In the genomic region with DNA sequence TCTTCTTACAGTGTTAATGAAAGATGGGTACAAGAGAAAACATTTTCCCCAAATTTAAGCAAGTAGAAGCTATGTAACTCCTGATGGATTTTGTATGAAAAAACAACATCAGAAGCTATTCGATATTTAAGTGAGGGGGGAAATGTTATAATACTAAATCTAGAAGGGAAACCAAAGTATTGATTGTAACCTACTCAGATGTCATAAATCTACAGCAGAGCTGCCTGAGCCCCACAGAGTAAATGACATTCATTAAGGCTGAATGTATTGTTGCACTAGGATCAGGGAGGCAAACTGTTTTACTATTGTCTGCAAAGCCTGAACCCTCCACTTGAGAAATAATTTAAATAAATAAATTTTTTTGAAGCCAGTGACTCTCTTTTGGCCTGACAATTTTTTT, we compare ENCODE assay signal across 34 cellular contexts.
"Had no signal": no experiment of that assay in that cellular context is flagged by ENCODE, and none has a peak within 500 bp of the region (broad histone marks: within the 10 kb centered on the region; RNA-seq: fewer than 3 reads in every experiment).

No MANE protein-coding gene starts in this region.

- H3K4me1 Mint-ChIP-seq: activated CD4-positive, alpha-beta T cell treated with anti-CD3 and anti-CD28 coated beads for 36 hours; activated CD4-positive, alpha-beta T cell treated with anti-CD3 and anti-CD28 coated beads, Interleukin-2, amount 10 ng/mL, durations not matched to agents 7 days and 5 days had no signal

- H3K9me3 ChIP-seq: MG63, SJCRH30 had no signal

- FAIRE-seq: bronchial epithelial cell, TTC549 had no signal

- H3K4me3 ChIP-seq: MG63, SJCRH30, SK-N-MC had no signal

- H3K27me3 Mint-ChIP-seq: activated CD4-positive, alpha-beta T cell treated with anti-CD3 and anti-CD28 coated beads, Interleukin-2, amount 10 ng/mL, durations not matched to agents 7 days and 5 days; brain had no signal

- H3K4me1 ChIP-seq: SJCRH30 had no signal

- DNase-seq: activated CD4-positive, alpha-beta T cell treated with anti-CD3 and anti-CD28 coated beads for 36 hours; activated CD4-positive, alpha-beta T cell treated with anti-CD3 and anti-CD28 coated beads, Interleukin-2, amount 10 ng/mL, durations not matched to agents 7 days and 5 days; activated CD4-positive, alpha-beta T cell treated with anti-CD3 and anti-CD28 coated beads, Interleukin-2, amount 50 U/mL, for 48 hours; activated CD8-positive, alpha-beta memory T cell treated with anti-CD3 and anti-CD28 coated beads, Interleukin-2, amount 50 U/mL, for 4 hours; activated gamma-delta T cell treated with Interleukin-2 at 50 U/mL for 16 hours; activated naive CD4-positive, alpha-beta T cell treated with anti-CD3 and anti-CD28 coated beads for 36 hours; activated T-cell treated with anti-CD3 and anti-CD28 coated beads for 4 hours; activated T-cell treated with anti-CD3 and anti-CD28 coated beads, Interleukin-2, amount 50 U/mL, for 4 hours; anterior cingulate cortex; caudate nucleus; cerebellar nuclear complex; cortex of kidney; Kasumi-1; KG1; MG63; NCI-H1048; NCI-H1105 treated with DMSO at 0.1 percent for 48 hours; NCI-H1694; NCI-H1930; NCI-H2081 treated with DMSO at 0.1 percent for 48 hours; NCI-H510A; NCI-H526; NCI-H774; SHP77; SJCRH30 had no signal

- H3K36me3 ChIP-seq: MG63, SJCRH30 had no signal

- H3K9me3 Mint-ChIP-seq: activated naive CD4-positive, alpha-beta T cell treated with anti-CD3 and anti-CD28 coated beads, Interleukin-2, amount 50 U/mL, for 72 hours; activated T-cell treated with anti-CD3 and anti-CD28 coated beads, Interleukin-2, amount 50 U/mL, for 4 hours; activated T-helper 1 cell treated with anti-CD3 and anti-CD28 coated beads, Interleukin-12 subunit alpha, Interleukin-12 subunit beta, Interleukin-2, Interleukin-4 antibody, amounts not matched to agents 30 ng/mL and 10 ng/mL and 1 ng/mL, durations not matched to agents 14 hours and 24 hours and 36 hours; T-helper 1 cell treated with Interleukin-12 subunit alpha and Interleukin-12 subunit beta and Interleukin-4 antibody, amounts not matched to agents 30 μg/mL and 1 μg/mL, for 36 hours; T-helper 2 cell treated with Interferon-gamma antibody and Interleukin-4, amounts not matched to agents 5 μg/mL and 100 μg/mL, for 36 hours had no signal

- H3K27ac Mint-ChIP-seq: activated CD4-positive, alpha-beta T cell treated with anti-CD3 and anti-CD28 coated beads for 36 hours; activated CD4-positive, alpha-beta T cell treated with anti-CD3 and anti-CD28 coated beads, Interleukin-2, amount 10 ng/mL, durations not matched to agents 7 days and 5 days; activated naive CD4-positive, alpha-beta T cell treated with anti-CD3 and anti-CD28 coated beads for 36 hours; activated naive CD4-positive, alpha-beta T cell treated with anti-CD3 and anti-CD28 coated beads, Interleukin-2, amount 50 U/mL, for 72 hours; activated T-helper 1 cell treated with anti-CD3 and anti-CD28 coated beads, Interleukin-12 subunit alpha, Interleukin-12 subunit beta, Interleukin-2, Interleukin-4 antibody, amounts not matched to agents 30 ng/mL and 10 ng/mL and 1 ng/mL, durations not matched to agents 14 hours and 24 hours and 36 hours; T-helper 1 cell treated with Interleukin-12 subunit alpha and Interleukin-12 subunit beta and Interleukin-4 antibody, amounts not matched to agents 30 μg/mL and 1 μg/mL, for 36 hours; T-helper 2 cell treated with Interferon-gamma antibody and Interleukin-4, amounts not matched to agents 5 μg/mL and 100 μg/mL, for 36 hours had no signal

- H3K4me3 Mint-ChIP-seq: activated CD4-positive, alpha-beta T cell treated with anti-CD3 and anti-CD28 coated beads for 36 hours; activated CD4-positive, alpha-beta T cell treated with anti-CD3 and anti-CD28 coated beads, Interleukin-2, amount 10 ng/mL, durations not matched to agents 7 days and 5 days; activated naive CD4-positive, alpha-beta T cell treated with anti-CD3 and anti-CD28 coated beads for 36 hours; activated T-cell treated with anti-CD3 and anti-CD28 coated beads, Interleukin-2, amount 50 U/mL, for 4 hours; activated T-helper 1 cell treated with anti-CD3 and anti-CD28 coated beads, Interleukin-12 subunit alpha, Interleukin-12 subunit beta, Interleukin-2, Interleukin-4 antibody, amounts not matched to agents 30 ng/mL and 10 ng/mL and 1 ng/mL, durations not matched to agents 14 hours and 24 hours and 36 hours; brain; T-helper 1 cell treated with Interleukin-12 subunit alpha and Interleukin-12 subunit beta and Interleukin-4 antibody, amounts not matched to agents 30 μg/mL and 1 μg/mL, for 36 hours; T-helper 2 cell treated with Interferon-gamma antibody and Interleukin-4, amounts not matched to agents 5 μg/mL and 100 μg/mL, for 36 hours had no signal

- ATAC-seq: activated CD4-positive, alpha-beta T cell treated with anti-CD3 and anti-CD28 coated beads for 36 hours; activated naive CD4-positive, alpha-beta T cell treated with anti-CD3 and anti-CD28 coated beads, Interleukin-2, amount 50 U/mL, for 72 hours; activated T-cell treated with anti-CD3 and anti-CD28 coated beads, Interleukin-2, amount 50 U/mL, for 4 hours; Panc1 had no signal

- H3K27ac ChIP-seq: SJCRH30, SK-N-MC had no signal

- H3K27me3 ChIP-seq: MG63, SJCRH30 had no signal
